Comparison of ENCODE assay signal across 7 cellular contexts in genomic region chr1:30524025-30524555, GRCh38.
DNase-seq lines count a peak whose midpoint lies in the region; ATAC-seq and TF ChIP-seq lines count a peak whose summit lies in the region.
"Not testable (repeated sequence)": the region's sequence is repeated elsewhere in the genome, so short reads cannot be mapped to it uniquely, and the experiment has no call there.

No MANE protein-coding gene starts in this region.

- H3K9me3 Mint-ChIP-seq in activated CD8-positive, alpha-beta memory T cell treated with anti-CD3 and anti-CD28 coated beads, Interleukin-2, amount 10 ng/mL, durations not matched to agents 7 days and 5 days (ENCODE audit: low read depth); endodermal cell: not testable (repeated sequence)

- H3K4me2 ChIP-seq in GM23248 (ENCODE audit: unreplicated experiment) = not testable (repeated sequence)

- not testable (repeated sequence) for H3K9ac ChIP-seq in GM23248; endodermal cell (ENCODE audit: extremely low read depth, low read length, poor library complexity, severe bottlenecking)

- H4K20me1 ChIP-seq in GM23248 (ENCODE audit: insufficient read depth) = not testable (repeated sequence)

- TF ChIP-seq CTCF in endodermal cell (conservative IDR thresholded peaks at IDR 0.05); left ventricle myocardium inferior (IDR thresholded peaks at IDR 0.05; ENCODE audit: borderline replicate concordance); suprapubic skin (IDR thresholded peaks at IDR 0.05): not testable (repeated sequence)

- not testable (repeated sequence) for H3K27me3 ChIP-seq in GM23248 (replicated peaks; ENCODE audit: insufficient read depth); endodermal cell (ENCODE audit: control insufficient read depth, insufficient read depth, low read length, poor library complexity, severe bottlenecking); suprapubic skin
- H3K27me3 ChIP-seq in left ventricle myocardium inferior (ENCODE audit: low read depth) = peaks cover 23% of the 10 kb centered on the region

- H3K27me3 Mint-ChIP-seq in activated CD8-positive, alpha-beta memory T cell treated with anti-CD3 and anti-CD28 coated beads, Interleukin-2, amount 10 ng/mL, durations not matched to agents 7 days and 5 days; endodermal cell (ENCODE audit: insufficient read depth): not testable (repeated sequence)

- in situ Hi-C loops in GM23248 (cut with MboI) = not testable (repeated sequence)

- CTCF ChIA-PET in activated CD8-positive, alpha-beta memory T cell treated with anti-CD3 and anti-CD28 coated beads, Interleukin-2, amount 10 ng/mL, durations not matched to agents 7 days and 5 days (lab: Charles Lee) = not testable (repeated sequence)

- DNase-seq in GM23248 = peak; percentile 24
- peak; percentile 11 for DNase-seq in activated CD8-positive, alpha-beta memory T cell treated with anti-CD3 and anti-CD28 coated beads, Interleukin-2, amount 10 ng/mL, durations not matched to agents 7 days and 5 days
- peak; percentile 10 for DNase-seq in endodermal cell
- not testable (repeated sequence) for DNase-seq in left ventricle myocardium inferior
- DNase-seq in mesenteric fat pad (ENCODE audit: low spot score) = peak; percentile 47
- peak; percentile 43 for DNase-seq in sciatic nerve (ENCODE audit: low spot score)
- peak in 1 of 2 donors; percentile 48 for DNase-seq in suprapubic skin (ENCODE audit: low spot score in 2 of 2)

- not testable (repeated sequence) for ATAC-seq in activated CD8-positive, alpha-beta memory T cell treated with anti-CD3 and anti-CD28 coated beads, Interleukin-2, amount 10 ng/mL, durations not matched to agents 7 days and 5 days; sciatic nerve

- not testable (repeated sequence) for H3K9me3 ChIP-seq in GM23248 (ENCODE audit: low read depth); endodermal cell (ENCODE audit: control insufficient read depth, low read length); left ventricle myocardium inferior (replicated peaks); suprapubic skin

- H3K4me3 ChIP-seq in GM23248; endodermal cell (ENCODE audit: low read length); left ventricle myocardium inferior; suprapubic skin: not testable (repeated sequence)

- not testable (repeated sequence) for H3K27ac Mint-ChIP-seq in activated CD8-positive, alpha-beta memory T cell treated with anti-CD3 and anti-CD28 coated beads, Interleukin-2, amount 10 ng/mL, durations not matched to agents 7 days and 5 days; endodermal cell

- not testable (repeated sequence) for H3K27ac ChIP-seq in GM23248; endodermal cell (ENCODE audit: low read depth, low read length)
- H3K27ac ChIP-seq in left ventricle myocardium inferior (replicated peaks) = peak overlapping the region; percentile 88
- H3K27ac ChIP-seq in suprapubic skin = peak overlapping the region; percentile 0

- not testable (repeated sequence) for H2AFZ ChIP-seq in GM23248

- H3K4me3 Mint-ChIP-seq in activated CD8-positive, alpha-beta memory T cell treated with anti-CD3 and anti-CD28 coated beads, Interleukin-2, amount 10 ng/mL, durations not matched to agents 7 days and 5 days; endodermal cell: not testable (repeated sequence)

- not testable (repeated sequence) for H3K9me2 ChIP-seq in GM23248 (ENCODE audit: insufficient read depth)

- intact Hi-C loops in left ventricle myocardium inferior (cut with micrococcal nuclease); sciatic nerve (cut with DNase I): not testable (repeated sequence)

- not testable (repeated sequence) for H3K36me3 Mint-ChIP-seq in activated CD8-positive, alpha-beta memory T cell treated with anti-CD3 and anti-CD28 coated beads, Interleukin-2, amount 10 ng/mL, durations not matched to agents 7 days and 5 days; endodermal cell (ENCODE audit: low read depth)

- H3K4me1 Mint-ChIP-seq in activated CD8-positive, alpha-beta memory T cell treated with anti-CD3 and anti-CD28 coated beads, Interleukin-2, amount 10 ng/mL, durations not matched to agents 7 days and 5 days; endodermal cell: not testable (repeated sequence)

- TF ChIP-seq EP300 in suprapubic skin (IDR thresholded peaks at IDR 0.05) = not testable (repeated sequence)

- 34 to 35% methylated on average over 8 of the region's 8 CpGs for WGBS in GM23248 (ENCODE audit: low coverage in 1 of 2, low lambda C conversion rate in 2 of 2, missing lambda C conversion rate in 2 of 2), 2 experiments
- 96% methylated on average over 7 of the region's 8 CpGs; no CpG with 5 or more reads in 1 of the 2 experiments for WGBS in endodermal cell (ENCODE audit: insufficient coverage in 1 of 2, insufficient read length in 1 of 2), 2 experiments
- 22% methylated on average over 8 of the region's 8 CpGs for WGBS in suprapubic skin

- H3K36me3 ChIP-seq in GM23248 (ENCODE audit: low read depth); endodermal cell (ENCODE audit: control insufficient read depth, insufficient read depth, low read length); left ventricle myocardium inferior; suprapubic skin: not testable (repeated sequence)

- not testable (repeated sequence) for H3K79me2 ChIP-seq in GM23248 (ENCODE audit: insufficient read depth)

- TF ChIP-seq POLR2A in suprapubic skin (IDR thresholded peaks at IDR 0.05) = not testable (repeated sequence)

- peaks cover 43% of the 10 kb centered on the region for H3K4me1 ChIP-seq in GM23248 (ENCODE audit: insufficient read depth)
- H3K4me1 ChIP-seq in endodermal cell (ENCODE audit: control insufficient read depth, insufficient read depth, low read length) = not testable (repeated sequence)
- peaks cover 62% of the 10 kb centered on the region for H3K4me1 ChIP-seq in left ventricle myocardium inferior
- peaks cover 36% of the 10 kb centered on the region for H3K4me1 ChIP-seq in suprapubic skin

- H3F3A ChIP-seq in GM23248 (ENCODE audit: insufficient read depth) = peaks cover 14% of the 10 kb centered on the region
